10 cellular contexts compared by ENCODE assay signal in the genomic region with DNA sequence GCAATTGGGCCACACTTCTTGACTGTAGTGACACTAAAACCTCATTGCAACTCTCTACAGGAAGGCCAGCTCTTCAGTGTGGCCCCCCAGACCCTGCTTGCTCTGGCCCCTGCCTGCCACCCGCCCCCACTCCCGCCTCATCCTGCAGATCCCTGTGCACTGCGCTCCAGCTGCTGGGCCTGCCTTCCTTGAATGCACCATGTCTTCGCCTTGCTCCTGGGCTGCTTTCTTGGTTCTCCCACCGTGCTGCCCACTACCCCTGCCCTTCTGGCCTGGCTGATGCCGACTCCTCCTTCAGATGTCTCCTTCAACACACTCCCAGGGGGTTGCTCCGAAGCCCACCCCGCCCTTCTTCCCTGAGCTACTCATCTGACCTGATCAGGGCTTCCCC.
A peak's percentile ranks its signal among the peaks of the same experiment; 100 is the strongest.
DNase-seq lines count a peak whose midpoint lies in the region; ATAC-seq and TF ChIP-seq lines count a peak whose summit lies in the region.
"Had no signal": no experiment of that assay in that cellular context is flagged by ENCODE, and none has a peak within 500 bp of the region (broad histone marks: within the 10 kb centered on the region; RNA-seq: fewer than 3 reads in every experiment).

No MANE protein-coding gene starts in this region.

- ATAC-seq in PC-3 = no peak
- no peak for ATAC-seq in left colon
- ATAC-seq in GM18861 (IDR thresholded peaks at IDR 0.05; ENCODE audit: unreplicated experiment) = no peak
- ATAC-seq: CD8-positive, alpha-beta T cell had no signal

- TF ChIP-seq CTCF in AG04449 (IDR thresholded peaks at IDR 0.05; ENCODE audit: insufficient read depth, low read length, missing control alignments) (no peak), PC-3 (conservative IDR thresholded peaks at IDR 0.05; ENCODE audit: low read depth, low read length) (no peak), fibroblast of lung (conservative IDR thresholded peaks at IDR 0.05 in 1 of 2, IDR thresholded peaks at IDR 0.05 in 1 of 2; ENCODE audit: low read depth in 1 of 2, low read length in 2 of 2) (no peak), sigmoid colon (IDR thresholded peaks at IDR 0.05) (no peak)

- H3K4me2 ChIP-seq in PC-3 (ENCODE audit: low read length) (no peak overlapping the region), fibroblast of lung (ENCODE audit: extremely low read depth, insufficient read depth, low read length) (no peak overlapping the region)

- H3K9me3 ChIP-seq in PC-3 (ENCODE audit: low read length) (no peaks in the 10 kb centered on the region), fibroblast of lung (ENCODE audit: control insufficient read depth, insufficient read depth, low read depth, low read length) (no peaks in the 10 kb centered on the region), sigmoid colon (no peaks in the 10 kb centered on the region)

- H4K20me1 ChIP-seq in PC-3 (ENCODE audit: low read length) = no peaks in the 10 kb centered on the region
- H4K20me1 ChIP-seq in fibroblast of lung (ENCODE audit: control insufficient read depth, extremely low read depth, insufficient read depth, low read length) = no peaks in the 10 kb centered on the region

- WGBS in sigmoid colon, 2 donors = 81 to 82% methylated on average over 8 of the region's 8 CpGs

- H3K36me3 ChIP-seq in PC-3 (ENCODE audit: low read depth, low read length) (no peaks in the 10 kb centered on the region; the same call in 1 of the 2 replicates), fibroblast of lung (ENCODE audit: control insufficient read depth, insufficient read depth, low read length) (no peaks in the 10 kb centered on the region), sigmoid colon (no peaks in the 10 kb centered on the region)

- no peaks in the 10 kb centered on the region for H3K27me3 ChIP-seq in PC-3 (ENCODE audit: low read length)
- H3K27me3 ChIP-seq in fibroblast of lung (ENCODE audit: control insufficient read depth, insufficient read depth, low read length) = no peaks in the 10 kb centered on the region
- H3K27me3 ChIP-seq in sigmoid colon = no peaks in the 10 kb centered on the region

- no peak overlapping the region for H2AFZ ChIP-seq in PC-3 (ENCODE audit: low read length)
- H2AFZ ChIP-seq in fibroblast of lung (ENCODE audit: low read length) = no peak overlapping the region

- no peak for DNase-seq in AG04449 (ENCODE audit: low read depth, low spot score)
- DNase-seq in PC-3 = no peak
- no peak for DNase-seq in fibroblast of lung (ENCODE audit: low read depth in 2 of 2)
- DNase-seq in sigmoid colon = peak; percentile 67
- DNase-seq in HEK293T (ENCODE audit: extremely low spot score) = no peak
- no peak for DNase-seq in left colon
- DNase-seq in NCI-H345 (lab: John Stamatoyannopoulos, UW) = no peak
- DNase-seq: CD8-positive, alpha-beta T cell; effector CD4-positive, alpha-beta T cell had no signal

- H3K79me2 ChIP-seq in PC-3 (ENCODE audit: low read length) (peaks cover 57% of the 10 kb centered on the region), fibroblast of lung (ENCODE audit: control insufficient read depth, insufficient read depth, low read length) (peaks cover 3% of the 10 kb centered on the region)

- H3K9ac ChIP-seq in PC-3 (ENCODE audit: low read length) = no peak overlapping the region
- peak overlapping the region; percentile 67 for H3K9ac ChIP-seq in fibroblast of lung (ENCODE audit: insufficient read depth, low read length)

- H3K9me2 ChIP-seq in PC-3 (replicated peaks; ENCODE audit: low read length) = no peaks in the 10 kb centered on the region

- H3F3A ChIP-seq in PC-3 (ENCODE audit: low read length, unreplicated experiment) = peaks cover 5% of the 10 kb centered on the region

- H3K27ac ChIP-seq in PC-3 (ENCODE audit: low read length) (peak overlapping the region; percentile 100; the same call in 1 of the 2 replicates), fibroblast of lung (ENCODE audit: insufficient read depth, low read length) (peak overlapping the region; percentile 97), sigmoid colon (peak overlapping the region; percentile 67 to 85 (median 73))

- no peak for TF ChIP-seq EP300 in sigmoid colon (IDR thresholded peaks at IDR 0.05)

- intact Hi-C loops in PC-3 (cut with micrococcal nuclease) = no loop called here
- intact Hi-C loops in sigmoid colon (cut with DNase I) = loop anchor here (10.0 kb wide), 1 partner anchor 100 kb away; the partner anchor contains the start of genes SIPA1L3 and WDR87
- intact Hi-C loops in left colon (cut with DNase I, micrococcal nuclease) = no loop called here

- CTCF ChIA-PET in AG04449 (lab: Yijun Ruan, JAX) (interaction anchor here (1.0 to 3.8 kb wide), 4 partner anchors 15 to 106 kb away, joined by 3 to 27 read pairs (median 12); partner anchors contain the start of genes SIPA1L3 and WDR87), PC-3 (lab: Charles Lee) (interaction anchor here (1.4 kb wide), 1 partner anchor 103 kb away, joined by 8 read pairs; no protein-coding TSS in a partner anchor), HEK293T (lab: Yijun Ruan, JAX) (no interaction called here)

- no peak for TF ChIP-seq POLR2A in sigmoid colon (IDR thresholded peaks at IDR 0.05)

- POLR2A ChIA-PET in AG04449 (lab: Yijun Ruan, JAX) (interaction anchor here (0.6 to 2.7 kb wide), 3 partner anchors 15 to 369 kb away, joined by 3 to 15 read pairs (median 6); partner anchors contain the start of gene PSMD8), PC-3 (lab: Charles Lee; ENCODE audit: unreplicated experiment) (no interaction called here), HEK293T (lab: Yijun Ruan, JAX) (interaction anchor here (0.6 to 3.7 kb wide), 10 partner anchors 13 to 261 kb away, joined by 3 to 39 read pairs (median 4); partner anchors contain the start of genes SIPA1L3 and WDR87)

- BruUV-seq in PC-3 (replicated peaks; lab: Mats Ljungman, UMichigan) = no TSS peak

- H3K4me3 ChIP-seq in AG04449 (ENCODE audit: low read depth, low read length) = peak overlapping the region; percentile 13
- no peak overlapping the region for H3K4me3 ChIP-seq in PC-3 (ENCODE audit: low read length)
- peak overlapping the region in 1 of 4 experiments; percentile 37 for H3K4me3 ChIP-seq in fibroblast of lung (replicated peaks in 1 of 4; ENCODE audit: control extremely low read depth in 1 of 4, insufficient read depth in 1 of 4, low read depth in 3 of 4, low read length in 4 of 4)
- H3K4me3 ChIP-seq in sigmoid colon = peak overlapping the region in 2 of 4 donors; percentile 40 to 46

- H3K4me1 ChIP-seq in PC-3 (ENCODE audit: insufficient read depth, low read length) = peaks cover 30% of the 10 kb centered on the region
- H3K4me1 ChIP-seq in fibroblast of lung (ENCODE audit: control insufficient read depth, extremely low read depth, insufficient read depth, low read length) = peaks cover 14% of the 10 kb centered on the region
- H3K4me1 ChIP-seq in sigmoid colon = peaks cover 0 to 24% (median 22%) of the 10 kb centered on the region in 4 donors

TF ChIP-seq in HEK293T, 16 proteins besides CTCF, POLR2A, EP300 and RAD21:
- no peak for TF ChIP-seq ELF4 (IDR thresholded peaks at IDR 0.05)
- TF ChIP-seq FOXK2 (IDR thresholded peaks at IDR 0.05) = no peak
- TF ChIP-seq LEF1 (IDR thresholded peaks at IDR 0.05; ENCODE audit: borderline replicate concordance) = no peak
- no peak for TF ChIP-seq BHLHE40 (IDR thresholded peaks at IDR 0.05; ENCODE audit: borderline replicate concordance)
- TF ChIP-seq SP1 (IDR thresholded peaks at IDR 0.05) = no peak
- no peak for TF ChIP-seq TARDBP (IDR thresholded peaks at IDR 0.05)
- TF ChIP-seq ARNT (IDR thresholded peaks at IDR 0.05) = no peak
- no peak for TF ChIP-seq SUZ12 (IDR thresholded peaks at IDR 0.05)
- no peak for TF ChIP-seq L3MBTL2 (conservative IDR thresholded peaks at IDR 0.05)
- TF ChIP-seq, protein P1, sequence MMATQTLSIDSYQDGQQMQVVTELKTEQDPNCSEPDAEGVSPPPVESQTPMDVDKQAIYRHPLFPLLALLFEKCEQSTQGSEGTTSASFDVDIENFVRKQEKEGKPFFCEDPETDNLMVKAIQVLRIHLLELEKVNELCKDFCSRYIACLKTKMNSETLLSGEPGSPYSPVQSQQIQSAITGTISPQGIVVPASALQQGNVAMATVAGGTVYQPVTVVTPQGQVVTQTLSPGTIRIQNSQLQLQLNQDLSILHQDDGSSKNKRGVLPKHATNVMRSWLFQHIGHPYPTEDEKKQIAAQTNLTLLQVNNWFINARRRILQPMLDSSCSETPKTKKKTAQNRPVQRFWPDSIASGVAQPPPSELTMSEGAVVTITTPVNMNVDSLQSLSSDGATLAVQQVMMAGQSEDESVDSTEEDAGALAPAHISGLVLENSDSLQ (IDR thresholded peaks at IDR 0.05) = no peak
- TF ChIP-seq CTBP1 (IDR thresholded peaks at IDR 0.05; ENCODE audit: borderline replicate concordance) = no peak
- no peak for TF ChIP-seq HDGF (IDR thresholded peaks at IDR 0.05; ENCODE audit: borderline replicate concordance)
- TF ChIP-seq ZNF384 (IDR thresholded peaks at IDR 0.05) = no peak
- TF ChIP-seq FOXM1 (IDR thresholded peaks at IDR 0.05; ENCODE audit: borderline replicate concordance) = no peak
- TF ChIP-seq FOXA1 (IDR thresholded peaks at IDR 0.05) = no peak
